Comparison of ENCODE assay signal across 16 cellular contexts in the genomic region with DNA sequence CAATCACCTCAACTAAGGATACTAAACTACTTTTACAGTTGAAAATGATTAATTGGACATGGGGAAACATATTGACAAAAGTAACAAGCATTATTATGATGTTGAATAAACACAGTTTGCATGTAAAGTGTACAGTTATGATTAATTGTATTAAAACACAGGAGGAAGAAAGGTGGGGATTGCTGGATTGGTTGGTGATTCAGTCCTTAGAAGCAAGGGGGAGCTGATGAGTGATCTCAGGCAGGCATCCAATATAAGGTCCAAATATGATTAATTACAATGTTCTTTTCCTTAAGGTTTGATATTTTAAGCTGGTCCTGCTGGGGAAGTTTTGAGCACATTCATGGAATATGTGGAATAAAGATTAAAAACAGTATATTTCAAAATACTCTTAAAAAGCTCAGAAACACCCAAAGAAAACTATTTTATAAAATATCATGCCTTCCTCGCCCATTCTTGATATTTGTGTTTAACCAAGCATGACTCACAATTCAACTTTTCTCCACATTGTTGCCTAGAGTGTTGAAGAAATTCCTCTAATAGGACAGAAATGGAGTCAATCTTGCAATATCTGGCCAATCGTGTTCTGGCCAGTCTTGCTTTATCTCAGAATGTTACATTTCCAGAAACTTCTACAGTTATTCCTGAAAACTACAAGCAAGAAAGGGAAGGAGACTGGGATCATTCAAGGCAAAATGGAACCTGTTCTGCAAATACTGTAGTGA.
DNase-seq lines count a peak whose midpoint lies in the region; ATAC-seq, FAIRE-seq and TF ChIP-seq lines count a peak whose summit lies in the region.
"Had no signal": no experiment of that assay in that cellular context is flagged by ENCODE, and none has a peak within 500 bp of the region (broad histone marks: within the 10 kb centered on the region; RNA-seq: fewer than 3 reads in every experiment).

No MANE protein-coding gene starts in this region.

- no peak overlapping the region for H3K4me2 ChIP-seq in MM.1S (ENCODE audit: low read depth, low read length)
- H3K4me2 ChIP-seq: smooth muscle cell had no signal

- no peaks in the 10 kb centered on the region for H3F3A ChIP-seq in MM.1S (ENCODE audit: insufficient read depth, low read length)

- no peaks in the 10 kb centered on the region for H3K79me2 ChIP-seq in MM.1S (ENCODE audit: low read length)

- no peak for FAIRE-seq in pancreas (lab: Jason Lieb, UNC)
- FAIRE-seq: A204.1 had no signal

- H4K20me1 ChIP-seq in MM.1S (ENCODE audit: insufficient read depth, low read length): no peaks in the 10 kb centered on the region

- WGBS in pancreas, 2 donors: 46 to 60% methylated on average over 2 of the region's 2 CpGs

- H3K4me1 Mint-ChIP-seq in activated CD4-positive, alpha-beta memory T cell treated with anti-CD3 and anti-CD28 coated beads for 36 hours (ENCODE audit: low read depth): no peaks in the 10 kb centered on the region
- H3K4me1 Mint-ChIP-seq: activated naive CD8-positive, alpha-beta T cell treated with anti-CD3 and anti-CD28 coated beads for 36 hours had no signal

- no peak overlapping the region for H3K27ac Mint-ChIP-seq in activated CD4-positive, alpha-beta memory T cell treated with anti-CD3 and anti-CD28 coated beads for 36 hours
- H3K27ac Mint-ChIP-seq: activated naive CD8-positive, alpha-beta T cell treated with anti-CD3 and anti-CD28 coated beads for 36 hours had no signal

- no peak overlapping the region for H3K27ac ChIP-seq in MM.1S (ENCODE audit: low read length)
- H3K27ac ChIP-seq in pancreas: no peak overlapping the region
- H3K27ac ChIP-seq: epithelial cell of prostate, neutrophil had no signal

- no peaks in the 10 kb centered on the region for H3K9me3 ChIP-seq in MM.1S (replicated peaks; ENCODE audit: insufficient read depth, low read length)
- H3K9me3 ChIP-seq in pancreas: no peaks in the 10 kb centered on the region
- H3K9me3 ChIP-seq: neutrophil had no signal

- POLR2A ChIA-PET in activated CD4-positive, alpha-beta memory T cell treated with anti-CD3 and anti-CD28 coated beads for 36 hours (lab: Charles Lee): no interaction called here

- ATAC-seq in pancreas (peak; percentile 37 to 69 (median 48)), HG03095 (IDR thresholded peaks at IDR 0.05; ENCODE audit: unreplicated experiment) (no peak), GM18502 (IDR thresholded peaks at IDR 0.05; ENCODE audit: poor library complexity, unreplicated experiment) (no peak)

- TF ChIP-seq CTCF in MM.1S (IDR thresholded peaks at IDR 0.05; ENCODE audit: low read length) (peak; percentile 41), pancreas (IDR thresholded peaks at IDR 0.05) (peak in 1 of 4 donors; percentile 7)

- no peaks in the 10 kb centered on the region for H3K9me3 Mint-ChIP-seq in activated CD4-positive, alpha-beta memory T cell treated with anti-CD3 and anti-CD28 coated beads for 36 hours
- H3K9me3 Mint-ChIP-seq: activated naive CD8-positive, alpha-beta T cell treated with anti-CD3 and anti-CD28 coated beads for 36 hours had no signal

- DNase-seq in DMS53 (lab: John Stamatoyannopoulos, UW): peak; percentile 21
- DNase-seq in DMS53 treated with DMSO at 0.1 percent for 48 hours (lab: John Stamatoyannopoulos, UW; ENCODE audit: unreplicated experiment): no peak
- DNase-seq in MM.1S: no peak
- DNase-seq in dermis blood vessel endothelial cell: peak; percentile 33
- DNase-seq in pancreas: no peak
- no peak for DNase-seq in activated CD4-positive, alpha-beta memory T cell treated with anti-CD3 and anti-CD28 coated beads for 36 hours
- DNase-seq: activated CD8-positive, alpha-beta memory T cell treated with anti-CD3 and anti-CD28 coated beads, Interleukin-2, amount 50 U/mL, for 48 hours; activated naive CD8-positive, alpha-beta T cell treated with anti-CD3 and anti-CD28 coated beads for 36 hours; Calu3; NCI-H1092 had no signal

- H3K4me1 ChIP-seq in MM.1S (ENCODE audit: low read length) (no peaks in the 10 kb centered on the region), pancreas (no peaks in the 10 kb centered on the region)

- no peak overlapping the region for H3K4me3 Mint-ChIP-seq in activated CD4-positive, alpha-beta memory T cell treated with anti-CD3 and anti-CD28 coated beads for 36 hours
- H3K4me3 Mint-ChIP-seq: activated naive CD8-positive, alpha-beta T cell treated with anti-CD3 and anti-CD28 coated beads for 36 hours had no signal

- H3K9me2 ChIP-seq in MM.1S (replicated peaks; ENCODE audit: insufficient read depth, low read length): no peaks in the 10 kb centered on the region

- CTCF ChIA-PET in activated CD4-positive, alpha-beta memory T cell treated with anti-CD3 and anti-CD28 coated beads for 36 hours (lab: Charles Lee): no interaction called here

- peaks cover 11% of the 10 kb centered on the region for H3K27me3 Mint-ChIP-seq in activated CD4-positive, alpha-beta memory T cell treated with anti-CD3 and anti-CD28 coated beads for 36 hours

- H3K4me3 ChIP-seq in MM.1S (ENCODE audit: low read length): no peak overlapping the region
- no peak overlapping the region for H3K4me3 ChIP-seq in pancreas
- H3K4me3 ChIP-seq: smooth muscle cell had no signal

- no peak overlapping the region for H3K9ac ChIP-seq in MM.1S (ENCODE audit: low read length)

- intact Hi-C loops in pancreas (cut with DNase I): no loop called here
- intact Hi-C loops in activated CD4-positive, alpha-beta memory T cell treated with anti-CD3 and anti-CD28 coated beads for 36 hours (cut with micrococcal nuclease): no loop called here

- H3K36me3 ChIP-seq in MM.1S (replicated peaks; ENCODE audit: insufficient read depth, low read length): no peaks in the 10 kb centered on the region
- H3K36me3 ChIP-seq in pancreas: no peaks in the 10 kb centered on the region
- H3K36me3 ChIP-seq: neutrophil had no signal

- H3K36me3 Mint-ChIP-seq in activated CD4-positive, alpha-beta memory T cell treated with anti-CD3 and anti-CD28 coated beads for 36 hours: no peaks in the 10 kb centered on the region
- H3K36me3 Mint-ChIP-seq: activated naive CD8-positive, alpha-beta T cell treated with anti-CD3 and anti-CD28 coated beads for 36 hours had no signal

- no peaks in the 10 kb centered on the region for H3K27me3 ChIP-seq in MM.1S (replicated peaks; ENCODE audit: insufficient read depth, low read length)
- H3K27me3 ChIP-seq in pancreas: no peaks in the 10 kb centered on the region
- H3K27me3 ChIP-seq: neutrophil had no signal

- H2AFZ ChIP-seq in MM.1S (ENCODE audit: low read length): no peak overlapping the region

Comparison
In these comparisons a context has a peak if more than half of its experiments do, and no peak if none do; other contexts are left out.
1. DNase-seq: peak in DMS53 (single experiment) and dermis blood vessel endothelial cell (single experiment); none in DMS53 treated with DMSO at 0.1 percent for 48 hours (single experiment), MM.1S (single experiment), pancreas (0 of 6) and activated CD4-positive, alpha-beta memory T cell treated with anti-CD3 and anti-CD28 coated beads for 36 hours (single experiment).
2. ATAC-seq: peak in pancreas (4 of 4); none in HG03095 (single experiment) and GM18502 (single experiment).